Comparison of ENCODE assay signal across 16 cellular contexts in the genomic region with DNA sequence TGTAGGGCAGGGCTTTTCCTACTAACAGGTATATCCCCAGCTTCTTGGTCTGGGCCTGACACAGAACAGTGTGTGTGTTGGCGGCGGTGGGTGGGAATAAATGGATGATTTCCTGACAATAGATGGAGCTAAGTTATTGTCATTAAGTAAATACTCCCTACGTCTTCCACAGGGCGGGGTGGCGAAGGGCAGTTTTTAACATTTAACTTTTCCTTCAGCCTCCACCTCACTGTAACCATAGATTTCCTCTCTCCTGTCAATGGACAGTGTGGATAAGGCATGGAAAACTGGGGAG. TPM values are rescaled to one million over a fixed set of nuclear protein-coding genes. Genes with fewer than 3 reads are reported as not detected.
DNase-seq lines count a peak whose midpoint lies in the region; ATAC-seq and TF ChIP-seq lines count a peak whose summit lies in the region.
"Had no signal": no experiment of that assay in that cellular context is flagged by ENCODE, and none has a peak within 500 bp of the region (broad histone marks: within the 10 kb centered on the region; RNA-seq: fewer than 3 reads in every experiment).

No MANE protein-coding gene starts in this region.

- TF ChIP-seq CTCF in neutrophil (IDR thresholded peaks at IDR 0.05): no peak

- H3K9me3 ChIP-seq in CD4-positive, alpha-beta memory T cell (ENCODE audit: control insufficient read depth in 1 of 2, low read length in 2 of 2): no peaks in the 10 kb centered on the region
- no peaks in the 10 kb centered on the region for H3K9me3 ChIP-seq in neutrophil
- H3K9me3 ChIP-seq: body of pancreas, Caco-2, tibial artery had no signal

- no peaks in the 10 kb centered on the region for H3K36me3 Mint-ChIP-seq in activated naive CD4-positive, alpha-beta T cell treated with anti-CD3 and anti-CD28 coated beads, Interleukin-2, amount 50 U/mL, for 24 hours
- H3K36me3 Mint-ChIP-seq in activated naive CD4-positive, alpha-beta T cell treated with anti-CD3 and anti-CD28 coated beads, Interleukin-2, amount 50 U/mL, for 72 hours: no peaks in the 10 kb centered on the region
- H3K36me3 Mint-ChIP-seq in CD4-positive, alpha-beta memory T cell: no peaks in the 10 kb centered on the region
- no peaks in the 10 kb centered on the region for H3K36me3 Mint-ChIP-seq in activated CD4-positive, alpha-beta memory T cell treated with anti-CD3 and anti-CD28 coated beads for 36 hours

- no peak for ATAC-seq in activated naive CD4-positive, alpha-beta T cell treated with anti-CD3 and anti-CD28 coated beads, Interleukin-2, amount 50 U/mL, for 72 hours
- no peak for ATAC-seq in sciatic nerve

- no peak overlapping the region for H3K4me3 ChIP-seq in CD4-positive, alpha-beta memory T cell (ENCODE audit: low read length in 2 of 2)
- H3K4me3 ChIP-seq in neutrophil (ENCODE audit: low read depth in 1 of 2, low read length in 1 of 2): no peak overlapping the region
- H3K4me3 ChIP-seq: body of pancreas, tibial artery had no signal

- POLR2A ChIA-PET in CD4-positive, alpha-beta memory T cell (lab: Charles Lee; ENCODE audit: partially characterized antibody): interaction anchor here (0.6 to 4.7 kb wide), 22 partner anchors 10 to 327 kb away, joined by 3 to 50 read pairs (median 5); partner anchors contain the start of genes APBB1, ARFIP2, HPX and MRPL17
- POLR2A ChIA-PET in activated CD4-positive, alpha-beta memory T cell treated with anti-CD3 and anti-CD28 coated beads for 36 hours (lab: Charles Lee): interaction anchor here (1.0 to 2.2 kb wide), 7 partner anchors 12 to 94 kb away, joined by 3 to 14 read pairs (median 4); partner anchors contain the start of genes APBB1, HPX and SMPD1

- H3K4me1 ChIP-seq in CD4-positive, alpha-beta memory T cell (ENCODE audit: insufficient read depth, low read length): peaks cover 17% of the 10 kb centered on the region
- peaks cover 21 to 25% of the 10 kb centered on the region in 2 experiments for H3K4me1 ChIP-seq in neutrophil (ENCODE audit: control insufficient read depth in 1 of 2, insufficient read depth in 1 of 2, low read depth in 1 of 2, low read length in 1 of 2)
- H3K4me1 ChIP-seq: tibial artery had no signal

- H3K4me3 Mint-ChIP-seq in activated naive CD4-positive, alpha-beta T cell treated with anti-CD3 and anti-CD28 coated beads, Interleukin-2, amount 50 U/mL, for 24 hours: no peak overlapping the region
- H3K4me3 Mint-ChIP-seq in CD4-positive, alpha-beta memory T cell: peak overlapping the region in 2 of 8 donors; percentile 22 to 67
- no peak overlapping the region for H3K4me3 Mint-ChIP-seq in activated CD4-positive, alpha-beta memory T cell treated with anti-CD3 and anti-CD28 coated beads for 36 hours
- H3K4me3 Mint-ChIP-seq: endodermal cell had no signal

- no peak for DNase-seq in activated naive CD4-positive, alpha-beta T cell treated with anti-CD3 and anti-CD28 coated beads, Interleukin-2, amount 50 U/mL, for 72 hours (ENCODE audit: low spot score in 2 of 2)
- DNase-seq in CD4-positive, alpha-beta memory T cell: no peak
- no peak for DNase-seq in activated CD4-positive, alpha-beta memory T cell treated with anti-CD3 and anti-CD28 coated beads for 36 hours
- no peak for DNase-seq in activated effector memory CD4-positive, alpha-beta T cell treated with anti-CD3 and anti-CD28 coated beads, Interleukin-2, amount 50 U/mL, for 16 hours
- no peak for DNase-seq in NCI-H1694 (lab: John Stamatoyannopoulos, UW)
- no peak for DNase-seq in sciatic nerve (ENCODE audit: low spot score)
- DNase-seq: activated CD4-positive, alpha-beta T cell treated with anti-CD3 and anti-CD28 coated beads, Interleukin-2, amount 50 U/mL, for 1 hour; NCI-H1436 treated with DMSO at 0.1 percent for 48 hours; stimulated activated CD4-positive, alpha-beta T cell treated with anti-CD3 and anti-CD28 coated beads, Interleukin-4, amount 100 ng/mL, for 1 hour; stimulated activated naive CD8-positive, alpha-beta T cell treated with anti-CD3 and anti-CD28 coated beads, Interleukin-15, Interleukin-2, amounts not matched to agents 100 U/mL and 50 U/mL, for 24 hours had no signal

- no peak overlapping the region for H3K27ac ChIP-seq in CD4-positive, alpha-beta memory T cell (ENCODE audit: low read depth, low read length)
- H3K27ac ChIP-seq in neutrophil: peak overlapping the region; percentile 80
- H3K27ac ChIP-seq: body of pancreas, tibial artery had no signal

- H3K27me3 Mint-ChIP-seq in activated naive CD4-positive, alpha-beta T cell treated with anti-CD3 and anti-CD28 coated beads, Interleukin-2, amount 50 U/mL, for 24 hours: no peaks in the 10 kb centered on the region
- H3K27me3 Mint-ChIP-seq in CD4-positive, alpha-beta memory T cell: no peaks in the 10 kb centered on the region
- no peaks in the 10 kb centered on the region for H3K27me3 Mint-ChIP-seq in activated CD4-positive, alpha-beta memory T cell treated with anti-CD3 and anti-CD28 coated beads for 36 hours

- no peaks in the 10 kb centered on the region for H3K27me3 ChIP-seq in CD4-positive, alpha-beta memory T cell (ENCODE audit: insufficient read depth, low read length)
- H3K27me3 ChIP-seq in neutrophil: no peaks in the 10 kb centered on the region
- H3K27me3 ChIP-seq: body of pancreas, tibial artery had no signal

- intact Hi-C loops in CD4-positive, alpha-beta memory T cell (cut with micrococcal nuclease): loop anchor here (5.0 kb wide), 2 partner anchors 224 to 379 kb away; partner anchors contain the start of genes ILK and RRP8
- intact Hi-C loops in activated CD4-positive, alpha-beta memory T cell treated with anti-CD3 and anti-CD28 coated beads for 36 hours (cut with micrococcal nuclease): loop anchor here (2.0 to 5.0 kb wide), 2 partner anchors 304 to 378 kb away; partner anchors contain the start of gene MRPL17
- intact Hi-C loops in sciatic nerve (cut with DNase I): no loop called here

- no peaks in the 10 kb centered on the region for H3K9me3 Mint-ChIP-seq in activated naive CD4-positive, alpha-beta T cell treated with anti-CD3 and anti-CD28 coated beads, Interleukin-2, amount 50 U/mL, for 24 hours
- no peaks in the 10 kb centered on the region for H3K9me3 Mint-ChIP-seq in activated naive CD4-positive, alpha-beta T cell treated with anti-CD3 and anti-CD28 coated beads, Interleukin-2, amount 50 U/mL, for 72 hours
- H3K9me3 Mint-ChIP-seq in CD4-positive, alpha-beta memory T cell: no peaks in the 10 kb centered on the region
- no peaks in the 10 kb centered on the region for H3K9me3 Mint-ChIP-seq in activated CD4-positive, alpha-beta memory T cell treated with anti-CD3 and anti-CD28 coated beads for 36 hours
- H3K9me3 Mint-ChIP-seq: endodermal cell had no signal

- H3K4me1 Mint-ChIP-seq in activated naive CD4-positive, alpha-beta T cell treated with anti-CD3 and anti-CD28 coated beads, Interleukin-2, amount 50 U/mL, for 24 hours: peaks cover 38% of the 10 kb centered on the region
- peaks cover 14 to 29% (median 23%) of the 10 kb centered on the region in 4 donors for H3K4me1 Mint-ChIP-seq in CD4-positive, alpha-beta memory T cell
- H3K4me1 Mint-ChIP-seq in activated CD4-positive, alpha-beta memory T cell treated with anti-CD3 and anti-CD28 coated beads for 36 hours (ENCODE audit: low read depth): peaks cover 23% of the 10 kb centered on the region

- H3K36me3 ChIP-seq in CD4-positive, alpha-beta memory T cell (ENCODE audit: insufficient read depth, low read length): no peaks in the 10 kb centered on the region
- no peaks in the 10 kb centered on the region for H3K36me3 ChIP-seq in neutrophil
- H3K36me3 ChIP-seq: tibial artery had no signal

- CTCF ChIA-PET in CD4-positive, alpha-beta memory T cell (lab: Charles Lee; ENCODE audit: partially characterized antibody): interaction anchor here (0.7 to 19.5 kb wide), 52 partner anchors 8 to 377 kb away, joined by 3 to 1014 read pairs (median 8); partner anchors contain the start of genes APBB1, ARFIP2, HPX and MRPL17
- CTCF ChIA-PET in activated CD4-positive, alpha-beta memory T cell treated with anti-CD3 and anti-CD28 coated beads for 36 hours (lab: Charles Lee): interaction anchor here (0.6 to 18.1 kb wide), 95 partner anchors 11 to 715 kb away, joined by 3 to 661 read pairs (median 5); partner anchors contain the start of genes APBB1, ARFIP2, CCKBR and HPX

- H3K27ac Mint-ChIP-seq in activated naive CD4-positive, alpha-beta T cell treated with anti-CD3 and anti-CD28 coated beads, Interleukin-2, amount 50 U/mL, for 24 hours: peak overlapping the region; percentile 38
- H3K27ac Mint-ChIP-seq in activated naive CD4-positive, alpha-beta T cell treated with anti-CD3 and anti-CD28 coated beads, Interleukin-2, amount 50 U/mL, for 72 hours: peak overlapping the region in 1 of 2 donors; percentile 40
- H3K27ac Mint-ChIP-seq in CD4-positive, alpha-beta memory T cell: peak overlapping the region; percentile 28 to 90 (median 79)
- H3K27ac Mint-ChIP-seq in activated CD4-positive, alpha-beta memory T cell treated with anti-CD3 and anti-CD28 coated beads for 36 hours: peak overlapping the region; percentile 25
- H3K27ac Mint-ChIP-seq: endodermal cell had no signal

RNA-seq across cellular contexts. Expression of gene SMPD1, which starts 11.6 kb away (rescaled TPM):
- 10 to 100 TPM; 13.1 to 24.8 TPM for total RNA-seq in activated naive CD4-positive, alpha-beta T cell treated with anti-CD3 and anti-CD28 coated beads, Interleukin-2, amount 50 U/mL, for 72 hours
- total RNA-seq in CD4-positive, alpha-beta memory T cell: 10 to 100 TPM; 39.3 to 43.6 TPM
- 10 to 100 TPM in 1 of 2 donors, 1 to 10 TPM in 1; 9.2 to 12.1 TPM for polyA plus RNA-seq in CD4-positive, alpha-beta memory T cell
- total RNA-seq in activated CD4-positive, alpha-beta memory T cell treated with anti-CD3 and anti-CD28 coated beads for 36 hours: 10 to 100 TPM; 23.4 to 23.8 TPM
- 32.3 TPM for total RNA-seq in sciatic nerve

RNA-seq across cellular contexts. Expression of gene APBB1, which starts 40.3 kb away (rescaled TPM):
- 10 to 100 TPM; 40.0 to 72.5 TPM for total RNA-seq in activated naive CD4-positive, alpha-beta T cell treated with anti-CD3 and anti-CD28 coated beads, Interleukin-2, amount 50 U/mL, for 72 hours
- 10 to 100 TPM; 93.2 to 93.5 TPM for total RNA-seq in CD4-positive, alpha-beta memory T cell
- polyA plus RNA-seq in CD4-positive, alpha-beta memory T cell: 100 to 1,000 TPM in 1 of 2 donors, 10 to 100 TPM in 1; 84.7 to 107 TPM
- 10 to 100 TPM; 51.6 to 55.3 TPM for total RNA-seq in activated CD4-positive, alpha-beta memory T cell treated with anti-CD3 and anti-CD28 coated beads for 36 hours
- total RNA-seq in sciatic nerve: 65.5 TPM

RNA-seq across cellular contexts. Expression of gene CAVIN3, which starts 58.3 kb away (rescaled TPM):
- total RNA-seq in activated naive CD4-positive, alpha-beta T cell treated with anti-CD3 and anti-CD28 coated beads, Interleukin-2, amount 50 U/mL, for 72 hours: 10 to 100 TPM in 1 of 2 donors, 1 to 10 TPM in 1; 4.3 to 20.7 TPM
- total RNA-seq in CD4-positive, alpha-beta memory T cell: under 1 TPM in 1 of 2 experiments, not detected in 1; 0.36 TPM
- under 1 TPM in 1 of 2 donors, not detected in 1; 0.70 TPM for polyA plus RNA-seq in CD4-positive, alpha-beta memory T cell
- total RNA-seq in activated CD4-positive, alpha-beta memory T cell treated with anti-CD3 and anti-CD28 coated beads for 36 hours: 10 to 100 TPM; 27.3 to 29.2 TPM
- total RNA-seq in sciatic nerve: 145 TPM
